ENCODE assay signal across 17 cellular contexts in the genomic region with DNA sequence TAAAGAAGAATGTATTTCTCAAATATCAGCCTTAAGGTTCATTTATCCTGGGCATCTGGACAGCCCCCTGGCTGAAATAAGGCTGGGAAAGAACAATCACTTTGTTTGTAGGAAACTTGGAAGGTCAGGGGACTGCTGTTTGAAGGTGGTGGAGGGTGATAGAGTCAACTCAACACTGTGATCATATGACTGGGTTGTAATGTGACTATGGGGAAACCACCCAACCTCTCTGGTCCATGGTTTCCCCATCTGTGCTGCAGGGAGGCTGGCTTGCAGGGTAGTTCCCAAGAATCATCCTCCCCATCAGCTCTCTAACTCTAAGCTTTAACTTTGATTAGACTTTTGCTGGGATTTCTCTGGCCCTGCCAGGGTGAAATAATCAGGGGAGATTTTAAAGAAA. TPM values are rescaled to one million over a fixed set of nuclear protein-coding genes. Genes with fewer than 3 reads are reported as not detected.
DNase-seq lines count a peak whose midpoint lies in the region; ATAC-seq and FAIRE-seq lines count a peak whose summit lies in the region.
"Had no signal": no experiment of that assay in that cellular context is flagged by ENCODE, and none has a peak within 500 bp of the region (broad histone marks: within the 10 kb centered on the region; RNA-seq: fewer than 3 reads in every experiment).

No MANE protein-coding gene starts in this region.

- H3K79me1 ChIP-seq in mesenchymal stem cell (replicated peaks; ENCODE audit: low read length, poor library complexity, severe bottlenecking) = peaks cover 31% of the 10 kb centered on the region

- no peak overlapping the region for H3K23ac ChIP-seq in mesenchymal stem cell (ENCODE audit: low read length in 2 of 2)

- peak overlapping the region; percentile 72 to 74 for H3K18ac ChIP-seq in mesenchymal stem cell (ENCODE audit: low read depth in 1 of 2, low read length in 2 of 2)

- no peak overlapping the region for H2BK15ac ChIP-seq in mesenchymal stem cell (ENCODE audit: low read depth, poor library complexity, severe bottlenecking)

- H3K9me3 ChIP-seq in mesenchymal stem cell (ENCODE audit: control insufficient read depth, low read length) = no peaks in the 10 kb centered on the region

- peaks cover 0 to 7% of the 10 kb centered on the region in 2 experiments for H3K36me3 ChIP-seq in mesenchymal stem cell (ENCODE audit: control insufficient read depth in 1 of 2, insufficient read depth in 2 of 2, low read depth in 1 of 2, low read length in 2 of 2)

- H4K91ac ChIP-seq in mesenchymal stem cell (ENCODE audit: low read length) = peak overlapping the region; percentile 74

- H3K27me3 ChIP-seq in mesenchymal stem cell (ENCODE audit: control insufficient read depth in 1 of 2, insufficient read depth in 1 of 2, low read length in 2 of 2) = no peaks in the 10 kb centered on the region
- H3K27me3 ChIP-seq: hepatocyte had no signal

- no peak overlapping the region for H3K14ac ChIP-seq in mesenchymal stem cell (ENCODE audit: low read length in 2 of 2)

- DNase-seq in mesenchymal stem cell (no peak), NCI-H1048 (lab: John Stamatoyannopoulos, UW) (no peak), frontal cortex (ENCODE audit: low spot score in 2 of 2) (no peak)
- DNase-seq: activated CD8-positive, alpha-beta memory T cell treated with anti-CD3 and anti-CD28 coated beads, Interleukin-2, amount 10 ng/mL, durations not matched to agents 7 days and 5 days; activated naive CD4-positive, alpha-beta T cell treated with anti-CD3 and anti-CD28 coated beads, Interleukin-2, amount 50 U/mL, for 16 hours; naive thymus-derived CD4-positive, alpha-beta T cell; stimulated activated CD4-positive, alpha-beta T cell treated with anti-CD3 and anti-CD28 coated beads, Interleukin-4, amount 100 ng/mL, for 4 hours; stimulated activated naive CD8-positive, alpha-beta T cell treated with anti-CD3 and anti-CD28 coated beads, Interleukin-15, Interleukin-2, amounts not matched to agents 100 U/mL and 50 U/mL, for 24 hours had no signal

- H3K4me3 ChIP-seq in mesenchymal stem cell (ENCODE audit: insufficient read depth in 1 of 2, low read depth in 1 of 2, low read length in 2 of 2) = no peak overlapping the region
- H3K4me3 ChIP-seq: hepatocyte had no signal

- H3K4ac ChIP-seq in mesenchymal stem cell (ENCODE audit: low read depth in 1 of 2, low read length in 2 of 2) = peak overlapping the region in 1 of 2 experiments; percentile 71

- no peak overlapping the region for H2AFZ ChIP-seq in mesenchymal stem cell (ENCODE audit: low read depth, low read length)
- H2AFZ ChIP-seq: hepatocyte had no signal

- H2AK5ac ChIP-seq in mesenchymal stem cell (ENCODE audit: low read length, severe bottlenecking) = no peak overlapping the region

- no peak overlapping the region for H3K27ac ChIP-seq in mesenchymal stem cell (ENCODE audit: low read length, poor library complexity, severe bottlenecking)
- H3K27ac ChIP-seq: C4-2B, hepatocyte, VCaP had no signal

- no peak overlapping the region for H2BK5ac ChIP-seq in mesenchymal stem cell (ENCODE audit: low read depth, low read length, poor library complexity, severe bottlenecking)

- no peak overlapping the region for H2BK120ac ChIP-seq in mesenchymal stem cell (ENCODE audit: low read depth, low read length)

- H3K9ac ChIP-seq in mesenchymal stem cell (ENCODE audit: low read length) = peak overlapping the region; percentile 74

- no peak for FAIRE-seq in frontal cortex (lab: Jason Lieb, UNC)

- peak overlapping the region; percentile 48 for H4K8ac ChIP-seq in mesenchymal stem cell (ENCODE audit: low read length)

- ATAC-seq in GM18861 (IDR thresholded peaks at IDR 0.05; ENCODE audit: unreplicated experiment) (peak; percentile 54), GM21717 (IDR thresholded peaks at IDR 0.05; ENCODE audit: unreplicated experiment) (peak; percentile 70), HG03432 (IDR thresholded peaks at IDR 0.05; ENCODE audit: unreplicated experiment) (peak; percentile 82), HG03521 (IDR thresholded peaks at IDR 0.05; ENCODE audit: unreplicated experiment) (no peak)
- ATAC-seq: activated CD8-positive, alpha-beta memory T cell treated with anti-CD3 and anti-CD28 coated beads, Interleukin-2, amount 10 ng/mL, durations not matched to agents 7 days and 5 days; naive thymus-derived CD4-positive, alpha-beta T cell; sciatic nerve; stimulated activated naive CD8-positive, alpha-beta T cell treated with anti-CD3 and anti-CD28 coated beads, Interleukin-15, Interleukin-2, amounts not matched to agents 100 U/mL and 50 U/mL, for 24 hours had no signal

- H2BK12ac ChIP-seq in mesenchymal stem cell (ENCODE audit: low read length in 2 of 2) = peak overlapping the region in 1 of 2 experiments; percentile 62

- peaks cover 6% of the 10 kb centered on the region for H3K4me1 ChIP-seq in mesenchymal stem cell (ENCODE audit: control insufficient read depth, insufficient read depth, low read depth, low read length)

- no peak overlapping the region for H3K4me2 ChIP-seq in mesenchymal stem cell (ENCODE audit: low read length, poor library complexity, severe bottlenecking)
- H3K4me2 ChIP-seq: hepatocyte had no signal

RNA-seq across cellular contexts. Expression of gene INSYN2B, which starts 10.0 kb away (rescaled TPM):
- 10.6 TPM for polyA plus RNA-seq in mesenchymal stem cell (2013, experiment 1 of 2)
- polyA plus RNA-seq in mesenchymal stem cell (2013, experiment 2 of 2) = 10.6 TPM
- 0.82 TPM for total RNA-seq in frontal cortex
- total RNA-seq: activated CD8-positive, alpha-beta memory T cell treated with anti-CD3 and anti-CD28 coated beads, Interleukin-2, amount 10 ng/mL, durations not matched to agents 7 days and 5 days; naive thymus-derived CD4-positive, alpha-beta T cell; SK-MEL-5 had no signal
- polyA plus RNA-seq: hepatocyte had no signal
